In genomic region chr10:49768731-49769130, GRCh38 we compare ENCODE assay signal across 22 cellular contexts. TPM values are rescaled to one million over a fixed set of nuclear protein-coding genes. Genes with fewer than 3 reads are reported as not detected.
"Had no signal": no experiment of that assay in that cellular context is flagged by ENCODE, and none has a peak within 500 bp of the region (broad histone marks: within the 10 kb centered on the region; RNA-seq: fewer than 3 reads in every experiment).

No MANE protein-coding gene starts in this region.

- H3K36me3 ChIP-seq: breast epithelium, esophagus squamous epithelium, gastroesophageal sphincter, heart left ventricle, left lung, prostate gland, right atrium auricular region, upper lobe of right lung had no signal

- DNase-seq: activated CD4-positive, alpha-beta T cell treated with anti-CD3 and anti-CD28 coated beads for 4 hours; activated CD4-positive, alpha-beta T cell treated with anti-CD3 and anti-CD28 coated beads, Interleukin-2, amount 50 U/mL, for 48 hours; activated CD4-positive, CD25-positive, alpha-beta regulatory T cell; activated CD8-positive, alpha-beta memory T cell treated with anti-CD3 and anti-CD28 coated beads, Interleukin-2, amount 50 U/mL, for 48 hours; activated naive CD4-positive, alpha-beta T cell; activated naive CD8-positive, alpha-beta T cell treated with anti-CD3 and anti-CD28 coated beads for 36 hours; activated T-cell treated with anti-CD3 and anti-CD28 coated beads, Interleukin-2, amount 50 U/mL, for 4 hours; esophagus squamous epithelium; heart left ventricle; immature natural killer cell; left lung; naive thymus-derived CD8-positive, alpha-beta T cell; stimulated activated CD4-positive, alpha-beta T cell treated with anti-CD3 and anti-CD28 coated beads, Interleukin-4, amount 100 ng/mL, for 24 hours; stimulated activated naive CD4-positive, alpha-beta T cell treated with Interleukin-2 at 50 U/mL for 16 hours; T-helper 17 cell; upper lobe of right lung had no signal

- H3K4me3 ChIP-seq: breast epithelium, esophagus squamous epithelium, gastroesophageal sphincter, left lung, prostate gland, right atrium auricular region, upper lobe of right lung had no signal

- FAIRE-seq: astrocyte, colon had no signal

- H3K27ac ChIP-seq: breast epithelium, esophagus squamous epithelium, gastroesophageal sphincter, heart left ventricle, left lung, prostate gland, right atrium auricular region, upper lobe of right lung had no signal

- ATAC-seq: activated T-cell treated with anti-CD3 and anti-CD28 coated beads, Interleukin-2, amount 50 U/mL, for 4 hours; gastroesophageal sphincter; heart left ventricle; left lung; naive thymus-derived CD8-positive, alpha-beta T cell; T-helper 17 cell; upper lobe of right lung had no signal

- H3K4me1 ChIP-seq: breast epithelium, esophagus squamous epithelium, gastroesophageal sphincter, left lung, prostate gland, right atrium auricular region, upper lobe of right lung had no signal

- H3K9me3 ChIP-seq: esophagus squamous epithelium, prostate gland, upper lobe of right lung had no signal

RNA-seq across cellular contexts. Expression of gene OGDHL, which starts 6.6 kb away (rescaled TPM):
- total RNA-seq: breast epithelium; naive thymus-derived CD8-positive, alpha-beta T cell; T-helper 17 cell had no signal
- polyA plus RNA-seq: immature natural killer cell; naive thymus-derived CD8-positive, alpha-beta T cell had no signal
